Comparison of ENCODE assay signal across 16 cellular contexts in the genomic region with DNA sequence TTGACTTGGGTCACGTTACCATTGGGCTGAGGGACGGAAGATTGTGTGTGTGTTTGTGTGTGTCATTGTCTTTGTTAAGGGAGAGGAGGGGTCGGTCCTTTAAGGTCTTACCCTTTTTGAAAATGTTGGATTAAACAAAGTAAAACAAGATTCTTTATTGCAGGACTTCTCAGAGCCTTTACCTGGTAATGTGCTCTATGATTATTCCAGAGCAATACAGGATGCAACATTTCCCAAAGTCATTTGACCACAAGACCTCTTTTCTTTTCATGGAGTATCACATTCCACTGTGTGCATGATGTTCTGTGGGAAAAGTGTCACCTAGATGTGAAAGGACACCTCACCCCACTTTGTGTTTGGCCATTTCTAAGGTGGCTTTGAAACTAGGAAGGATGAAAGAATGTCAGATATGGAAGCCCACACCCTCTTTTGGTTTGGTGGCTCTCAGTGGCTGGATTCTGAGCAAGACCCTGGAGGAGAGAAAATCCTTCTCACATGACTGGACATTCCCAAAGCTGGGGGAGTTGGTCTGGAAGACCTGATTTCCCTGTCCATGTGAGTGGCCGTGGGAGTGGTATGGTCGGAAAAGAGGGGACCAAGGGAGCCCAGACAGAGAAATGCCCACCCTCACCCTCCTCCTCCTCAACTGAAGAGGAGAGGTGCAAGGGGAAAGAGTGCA. TPM values are rescaled to one million over a fixed set of nuclear protein-coding genes. Genes with fewer than 3 reads are reported as not detected.
A peak's percentile ranks its signal among the peaks of the same experiment; 100 is the strongest.
DNase-seq lines count a peak whose midpoint lies in the region; ATAC-seq lines count a peak whose summit lies in the region.
"Had no signal": no experiment of that assay in that cellular context is flagged by ENCODE, and none has a peak within 500 bp of the region (broad histone marks: within the 10 kb centered on the region; RNA-seq: fewer than 3 reads in every experiment).

No MANE protein-coding gene starts in this region.

- peaks cover 4% of the 10 kb centered on the region for H3K36me3 Mint-ChIP-seq in activated CD8-positive, alpha-beta memory T cell treated with anti-CD3 and anti-CD28 coated beads, Interleukin-2, amount 10 ng/mL, durations not matched to agents 7 days and 5 days
- H3K36me3 Mint-ChIP-seq in T-cell, result peaks cover 6% of the 10 kb centered on the region
- H3K36me3 Mint-ChIP-seq in central memory CD8-positive, alpha-beta T cell (ENCODE audit: insufficient read depth), result peaks cover 24% of the 10 kb centered on the region
- H3K36me3 Mint-ChIP-seq in stimulated activated memory B cell treated with anti-CD40 and anti-IgM and Interleukin-4, amounts not matched to agents 10 μg/mL and 1 μg/mL and 100 μg/mL, for 72 hours, result no peaks in the 10 kb centered on the region

- peak overlapping the region; percentile 56 for H3K4me3 Mint-ChIP-seq in activated CD8-positive, alpha-beta memory T cell treated with anti-CD3 and anti-CD28 coated beads, Interleukin-2, amount 10 ng/mL, durations not matched to agents 7 days and 5 days
- H3K4me3 Mint-ChIP-seq in T-cell, result peak overlapping the region; percentile 84 to 93 (median 86)
- peak overlapping the region; percentile 76 for H3K4me3 Mint-ChIP-seq in central memory CD8-positive, alpha-beta T cell
- H3K4me3 Mint-ChIP-seq in stimulated activated memory B cell treated with anti-CD40 and anti-IgM and Interleukin-4, amounts not matched to agents 10 μg/mL and 1 μg/mL and 100 μg/mL, for 72 hours, result peak overlapping the region; percentile 59

- ATAC-seq in activated CD8-positive, alpha-beta memory T cell treated with anti-CD3 and anti-CD28 coated beads, Interleukin-2, amount 10 ng/mL, durations not matched to agents 7 days and 5 days, result no peak
- ATAC-seq in T-cell (replicated peaks in 1 of 4), result no peak
- ATAC-seq in central memory CD8-positive, alpha-beta T cell (replicated peaks; ENCODE audit: extremely low read depth, poor library complexity, severe bottlenecking), result no peak
- no peak for ATAC-seq in stimulated activated memory B cell treated with anti-CD40 and anti-IgM and Interleukin-4, amounts not matched to agents 10 μg/mL and 1 μg/mL and 100 μg/mL, for 72 hours
- no peak for ATAC-seq in HG02852 (IDR thresholded peaks at IDR 0.05; ENCODE audit: unreplicated experiment)
- ATAC-seq: HCT116, lower lobe of right lung had no signal

- H3K9me3 Mint-ChIP-seq in activated CD8-positive, alpha-beta memory T cell treated with anti-CD3 and anti-CD28 coated beads, Interleukin-2, amount 10 ng/mL, durations not matched to agents 7 days and 5 days (ENCODE audit: low read depth), result no peaks in the 10 kb centered on the region
- no peaks in the 10 kb centered on the region for H3K9me3 Mint-ChIP-seq in T-cell
- no peaks in the 10 kb centered on the region for H3K9me3 Mint-ChIP-seq in central memory CD8-positive, alpha-beta T cell
- no peaks in the 10 kb centered on the region for H3K9me3 Mint-ChIP-seq in stimulated activated memory B cell treated with anti-CD40 and anti-IgM and Interleukin-4, amounts not matched to agents 10 μg/mL and 1 μg/mL and 100 μg/mL, for 72 hours

- CTCF ChIA-PET in activated CD8-positive, alpha-beta memory T cell treated with anti-CD3 and anti-CD28 coated beads, Interleukin-2, amount 10 ng/mL, durations not matched to agents 7 days and 5 days (lab: Charles Lee), result interaction anchor here (1.4 to 2.1 kb wide), 2 partner anchors 25 to 58 kb away, joined by 4 to 10 read pairs; no protein-coding TSS in a partner anchor
- CTCF ChIA-PET in T-cell (lab: Charles Lee), result interaction anchor here in 1 of 2 donors (1.0 to 2.2 kb wide), 2 partner anchors 22 to 23 kb away, joined by 4 to 15 read pairs; no protein-coding TSS in a partner anchor

- DNase-seq in activated CD8-positive, alpha-beta memory T cell treated with anti-CD3 and anti-CD28 coated beads, Interleukin-2, amount 10 ng/mL, durations not matched to agents 7 days and 5 days, result no peak
- no peak for DNase-seq in activated CD8-positive, alpha-beta memory T cell treated with anti-CD3 and anti-CD28 coated beads, Interleukin-2, amount 50 U/mL, for 48 hours
- DNase-seq in T-cell, result no peak
- no peak for DNase-seq in central memory CD8-positive, alpha-beta T cell (ENCODE audit: low spot score in 2 of 2)
- no peak for DNase-seq in RKO (ENCODE audit: low spot score)
- DNase-seq in NCI-H748 (lab: John Stamatoyannopoulos, UW; ENCODE audit: unreplicated experiment), result no peak
- DNase-seq: lower lobe of right lung, NCI-H748 treated with DMSO at 0.1 percent for 48 hours, PC-9 had no signal

- H3K27me3 Mint-ChIP-seq in activated CD8-positive, alpha-beta memory T cell treated with anti-CD3 and anti-CD28 coated beads, Interleukin-2, amount 10 ng/mL, durations not matched to agents 7 days and 5 days, result no peaks in the 10 kb centered on the region
- H3K27me3 Mint-ChIP-seq in T-cell, result no peaks in the 10 kb centered on the region
- H3K27me3 Mint-ChIP-seq in central memory CD8-positive, alpha-beta T cell, result no peaks in the 10 kb centered on the region
- H3K27me3 Mint-ChIP-seq in stimulated activated memory B cell treated with anti-CD40 and anti-IgM and Interleukin-4, amounts not matched to agents 10 μg/mL and 1 μg/mL and 100 μg/mL, for 72 hours, result no peaks in the 10 kb centered on the region

- peaks cover 65% of the 10 kb centered on the region for H3K4me1 Mint-ChIP-seq in activated CD8-positive, alpha-beta memory T cell treated with anti-CD3 and anti-CD28 coated beads, Interleukin-2, amount 10 ng/mL, durations not matched to agents 7 days and 5 days
- peaks cover 63 to 71% (median 68%) of the 10 kb centered on the region in 3 donors for H3K4me1 Mint-ChIP-seq in T-cell
- peaks cover 49% of the 10 kb centered on the region for H3K4me1 Mint-ChIP-seq in central memory CD8-positive, alpha-beta T cell
- peaks cover 45% of the 10 kb centered on the region for H3K4me1 Mint-ChIP-seq in stimulated activated memory B cell treated with anti-CD40 and anti-IgM and Interleukin-4, amounts not matched to agents 10 μg/mL and 1 μg/mL and 100 μg/mL, for 72 hours

- POLR2A ChIA-PET in T-cell (lab: Charles Lee), result interaction anchor here (0.7 to 1.3 kb wide), 5 partner anchors 15 to 23 kb away, joined by 3 to 6 read pairs (median 6); partner anchors contain the start of gene ZNF831 (in 1 of the 2)

- H3K27ac Mint-ChIP-seq in activated CD8-positive, alpha-beta memory T cell treated with anti-CD3 and anti-CD28 coated beads, Interleukin-2, amount 10 ng/mL, durations not matched to agents 7 days and 5 days, result peak overlapping the region; percentile 55
- peak overlapping the region; percentile 96 to 98 for H3K27ac Mint-ChIP-seq in T-cell
- H3K27ac Mint-ChIP-seq in central memory CD8-positive, alpha-beta T cell (ENCODE audit: low read depth), result peak overlapping the region; percentile 99
- peak overlapping the region; percentile 80 for H3K27ac Mint-ChIP-seq in stimulated activated memory B cell treated with anti-CD40 and anti-IgM and Interleukin-4, amounts not matched to agents 10 μg/mL and 1 μg/mL and 100 μg/mL, for 72 hours

RNA-seq across cellular contexts. Expression of gene ZNF831, which starts 18.2 kb away (rescaled TPM):
- total RNA-seq in activated CD8-positive, alpha-beta memory T cell treated with anti-CD3 and anti-CD28 coated beads, Interleukin-2, amount 10 ng/mL, durations not matched to agents 7 days and 5 days, result 10 to 100 TPM in 1 of 2 experiments, 1 to 10 TPM in 1; 7.9 to 10.2 TPM
- total RNA-seq in T-cell, result 10 to 100 TPM; 23.1 to 48.0 (median 29.7) TPM
- total RNA-seq: Daoy, HT-29, LHCN-M2, PC-9, smooth muscle cell had no signal
